Comparison of ENCODE assay signal across 8 cellular contexts in the genomic region with DNA sequence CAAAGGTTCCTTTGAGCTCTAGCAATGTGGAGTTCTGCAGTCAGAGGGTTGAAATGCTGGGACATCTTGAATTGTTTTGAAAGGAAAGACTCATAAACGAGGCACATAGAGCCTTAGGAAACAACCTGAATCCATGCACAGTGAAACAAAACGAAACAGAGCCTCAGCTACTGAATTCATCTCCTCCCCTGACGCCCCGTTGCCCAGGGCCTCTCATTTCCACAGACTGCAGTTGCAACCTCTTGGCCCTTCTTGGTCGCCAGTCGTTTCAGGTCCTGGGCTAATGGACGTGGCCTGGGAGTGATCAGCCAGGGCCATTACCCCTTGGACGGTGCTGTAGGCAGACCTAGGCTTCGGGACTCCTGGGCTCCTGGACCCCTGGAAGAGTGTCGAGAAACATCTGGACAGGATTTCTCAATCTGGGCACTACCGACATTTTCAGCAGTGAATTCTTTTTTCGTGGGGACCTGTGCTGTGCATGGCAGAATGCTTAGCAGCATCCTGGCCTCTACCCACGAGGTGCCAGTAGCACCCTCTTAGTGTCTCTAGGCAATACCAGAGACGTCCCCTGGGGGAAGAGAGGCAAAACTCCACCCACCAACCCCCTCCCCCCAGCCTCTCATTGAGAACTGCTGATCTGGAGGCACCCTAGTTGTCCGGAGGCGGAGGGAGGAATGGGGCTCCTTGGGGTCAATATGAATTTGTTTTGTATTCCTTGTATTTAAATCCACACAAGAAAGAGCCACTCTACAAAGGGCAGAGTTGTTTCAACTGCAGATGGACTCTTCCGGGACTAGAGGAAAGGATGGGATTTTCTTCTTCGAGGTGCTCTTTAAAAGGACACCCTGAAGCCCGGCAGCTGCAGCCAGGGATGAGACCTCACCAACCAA. TPM values are rescaled to one million over a fixed set of nuclear protein-coding genes. Genes with fewer than 3 reads are reported as not detected.
DNase-seq lines count a peak whose midpoint lies in the region; ATAC-seq, FAIRE-seq and TF ChIP-seq lines count a peak whose summit lies in the region.

No MANE protein-coding gene starts in this region.

- H3K27me3 Mint-ChIP-seq in Caco-2 (ENCODE audit: insufficient read depth, unreplicated experiment): no peaks in the 10 kb centered on the region

- ATAC-seq in HG02763 (IDR thresholded peaks at IDR 0.05; ENCODE audit: unreplicated experiment): no peak
- ATAC-seq in GM19397 (IDR thresholded peaks at IDR 0.05; ENCODE audit: unreplicated experiment): no peak

- peak overlapping the region; percentile 95 for H2AFZ ChIP-seq in Loucy (ENCODE audit: low read length)

- H3K4me2 ChIP-seq in Loucy (ENCODE audit: low read depth, low read length, poor library complexity, severe bottlenecking): peak overlapping the region; percentile 66

- H3K9me3 ChIP-seq in Caco-2: no peaks in the 10 kb centered on the region
- no peaks in the 10 kb centered on the region for H3K9me3 ChIP-seq in Loucy (ENCODE audit: insufficient read depth, low read depth, low read length)

- peaks cover 15% of the 10 kb centered on the region for H3K9me3 Mint-ChIP-seq in Caco-2 (ENCODE audit: unreplicated experiment)

- H3K4me3 Mint-ChIP-seq in Caco-2 (ENCODE audit: unreplicated experiment): peak overlapping the region; percentile 79

- CTCF ChIA-PET in Caco-2 (lab: Charles Lee): no interaction called here

- H3K36me3 ChIP-seq in Caco-2 (ENCODE audit: control insufficient read depth, insufficient read depth, low read length) (no peaks in the 10 kb centered on the region), Loucy (ENCODE audit: insufficient read depth, low read length) (no peaks in the 10 kb centered on the region)

- H4K20me1 ChIP-seq in Loucy (ENCODE audit: insufficient read depth, low read length, poor library complexity, severe bottlenecking): no peaks in the 10 kb centered on the region

- no peak overlapping the region for H3K9ac ChIP-seq in Loucy (ENCODE audit: low read depth, low read length, poor library complexity, severe bottlenecking)

- H3K36me3 Mint-ChIP-seq in Caco-2 (ENCODE audit: insufficient read depth, unreplicated experiment): no peaks in the 10 kb centered on the region

- no TSS peak for BruUV-seq in Caco-2 (replicated peaks; lab: Mats Ljungman, UMichigan)

- H3F3A ChIP-seq in Loucy (ENCODE audit: low read depth): no peaks in the 10 kb centered on the region

- TF ChIP-seq CTCF in Caco-2 (IDR thresholded peaks at IDR 0.05; ENCODE audit: insufficient read depth in 1 of 2, low read depth in 1 of 2, low read length in 1 of 2, severe bottlenecking in 1 of 2, unreplicated experiment in 1 of 2) (no peak), Loucy (conservative IDR thresholded peaks at IDR 0.05; ENCODE audit: low read length) (peak; percentile 20)

- intact Hi-C loops in Caco-2 (cut with micrococcal nuclease; ENCODE audit: unreplicated experiment): loop anchor here (5.0 kb wide), 1 partner anchor 241 kb away; no protein-coding TSS in a partner anchor

- H3K4me1 Mint-ChIP-seq in Caco-2 (ENCODE audit: low read depth, unreplicated experiment): no peaks in the 10 kb centered on the region

- no peaks in the 10 kb centered on the region for H3K4me1 ChIP-seq in Caco-2
- H3K4me1 ChIP-seq in Loucy (ENCODE audit: insufficient read depth, low read length, poor library complexity, severe bottlenecking): peaks cover 11% of the 10 kb centered on the region

- H3K27me3 ChIP-seq in Caco-2 (replicated peaks; ENCODE audit: control insufficient read depth, insufficient read depth, low read length) (no peaks in the 10 kb centered on the region), Loucy (ENCODE audit: insufficient read depth, low read length, poor library complexity, severe bottlenecking) (no peaks in the 10 kb centered on the region)

- H3K27ac Mint-ChIP-seq in Caco-2 (ENCODE audit: unreplicated experiment): no peak overlapping the region

- H3K4me3 ChIP-seq in Caco-2 (ENCODE audit: low read depth, low read length) (no peak overlapping the region), Loucy (ENCODE audit: low read length, poor library complexity, severe bottlenecking) (peak overlapping the region; percentile 76)

- no peaks in the 10 kb centered on the region for H3K9me2 ChIP-seq in Loucy (replicated peaks; ENCODE audit: low read depth, low read length)

- POLR2A ChIA-PET in Caco-2 (lab: Charles Lee): no interaction called here

- no peak for FAIRE-seq in GM19239 (lab: Jason Lieb, UNC)

- H3K79me2 ChIP-seq in Loucy (ENCODE audit: insufficient read depth, low read length): no peaks in the 10 kb centered on the region

- DNase-seq in Caco-2 (no peak), mesenteric fat pad (ENCODE audit: low spot score) (peak; percentile 72), kidney tubule cell (ENCODE audit: low spot score) (no peak), GM19239 (ENCODE audit: insufficient read length, low spot score) (no peak)
- DNase-seq in activated effector memory CD4-positive, alpha-beta T cell treated with Interleukin-2 at 50 U/mL for 16 hours: peak; percentile 11

RNA-seq across cellular contexts. Expression of gene TMEM242, which starts 50.2 kb away (rescaled TPM):
- total RNA-seq in Caco-2 (2022): 12.1 and 12.6 TPM in 2 replicates
- 9.6 TPM for total RNA-seq in mesenteric fat pad

Comparison
In these comparisons a context has a peak if more than half of its experiments do, and no peak if none do; other contexts are left out.
1. DNase-seq: peak in activated effector memory CD4-positive, alpha-beta T cell treated with Interleukin-2 at 50 U/mL for 16 hours (single experiment) and mesenteric fat pad (single experiment); none in Caco-2 (0 of 2), kidney tubule cell (single experiment) and GM19239 (single experiment).